In the genomic region with DNA sequence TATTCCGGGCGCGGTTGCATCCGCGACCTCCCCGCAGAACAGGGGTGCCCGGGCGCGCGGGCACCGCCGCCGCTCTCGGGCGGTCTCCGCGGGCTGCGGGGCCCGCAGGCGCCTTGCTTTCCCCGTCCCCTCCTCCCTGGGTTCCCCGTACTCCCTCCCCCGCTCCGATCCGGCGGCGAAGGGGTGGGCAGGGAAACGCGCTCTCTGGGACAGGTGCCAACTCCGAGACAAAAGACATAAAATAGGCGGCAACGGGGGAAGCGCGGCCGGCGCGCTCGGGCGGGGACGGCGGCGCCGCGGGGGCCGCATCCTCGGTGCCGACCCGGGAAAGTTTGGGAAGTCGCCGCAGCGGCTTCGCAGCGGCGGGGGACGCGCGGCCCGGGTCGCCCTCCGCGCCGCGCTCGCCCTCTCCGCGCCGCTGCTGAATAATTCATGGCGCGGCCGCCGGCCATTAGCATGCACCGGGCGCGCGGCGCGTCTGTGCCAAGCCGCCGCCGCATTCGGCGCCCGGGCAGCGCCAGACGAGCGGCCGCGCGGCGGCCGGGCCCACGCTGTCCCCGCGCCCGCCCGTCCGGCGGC, we compare ENCODE assay signal across 8 cellular contexts.
DNase-seq lines count a peak whose midpoint lies in the region; ATAC-seq and TF ChIP-seq lines count a peak whose summit lies in the region.

No MANE protein-coding gene starts in this region.

- H3K27ac Mint-ChIP-seq in GM23338, result no peak overlapping the region
- peak overlapping the region; percentile 83 for H3K27ac Mint-ChIP-seq in activated CD4-positive, alpha-beta memory T cell treated with anti-CD3 and anti-CD28 coated beads for 36 hours
- no peak overlapping the region for H3K27ac Mint-ChIP-seq in endodermal cell

- H3K4me2 ChIP-seq in GM23338, result peak overlapping the region; percentile 78

- H3K4me3 Mint-ChIP-seq in GM23338 (peak overlapping the region; percentile 74), endodermal cell (peak overlapping the region; percentile 52)
- peak overlapping the region; percentile 77 for H3K4me3 Mint-ChIP-seq in activated CD4-positive, alpha-beta memory T cell treated with anti-CD3 and anti-CD28 coated beads for 36 hours

- peak overlapping the region; percentile 84; the same call in 1 of the 2 replicates for H2AFZ ChIP-seq in GM23338

- H3K4me1 ChIP-seq in GM23338 (ENCODE audit: insufficient read depth) (peaks cover 45% of the 10 kb centered on the region), endodermal cell (ENCODE audit: control insufficient read depth, insufficient read depth, low read length) (no peaks in the 10 kb centered on the region)

- CTCF ChIA-PET in activated CD4-positive, alpha-beta memory T cell treated with anti-CD3 and anti-CD28 coated beads for 36 hours (lab: Charles Lee), result interaction anchor here (1.2 to 1.4 kb wide), 2 partner anchors 65 to 264 kb away, joined by 3 to 10 read pairs; a partner anchor contains a TSS

- H4K20me1 ChIP-seq in GM23338 (replicated peaks; ENCODE audit: insufficient read depth), result no peaks in the 10 kb centered on the region

- H3K27me3 Mint-ChIP-seq in GM23338 (ENCODE audit: insufficient read depth, low read depth, poor library complexity) (peaks cover 48% of the 10 kb centered on the region), endodermal cell (ENCODE audit: insufficient read depth) (peaks cover 64% of the 10 kb centered on the region)
- peaks cover 2% of the 10 kb centered on the region for H3K27me3 Mint-ChIP-seq in activated CD4-positive, alpha-beta memory T cell treated with anti-CD3 and anti-CD28 coated beads for 36 hours

- H3K36me3 ChIP-seq in GM23338 (ENCODE audit: insufficient read depth) (no peaks in the 10 kb centered on the region; the same call in 1 of the 2 replicates), endodermal cell (ENCODE audit: control insufficient read depth, insufficient read depth, low read length) (no peaks in the 10 kb centered on the region)

- no peaks in the 10 kb centered on the region for H3K9me3 ChIP-seq in endodermal cell (ENCODE audit: control insufficient read depth, low read length)

- H3K9ac ChIP-seq in endodermal cell (ENCODE audit: extremely low read depth, low read length, poor library complexity, severe bottlenecking), result no peak overlapping the region

- 0 to 1% methylated on average over 21 to 98 of the region's 98 CpGs for WGBS in endodermal cell (ENCODE audit: insufficient coverage in 1 of 2, insufficient read length in 1 of 2), 2 experiments

- no peaks in the 10 kb centered on the region for H3K9me3 Mint-ChIP-seq in GM23338
- no peaks in the 10 kb centered on the region for H3K9me3 Mint-ChIP-seq in activated CD4-positive, alpha-beta memory T cell treated with anti-CD3 and anti-CD28 coated beads for 36 hours
- H3K9me3 Mint-ChIP-seq in endodermal cell, result no peaks in the 10 kb centered on the region

- H3K36me3 Mint-ChIP-seq in GM23338 (ENCODE audit: low read depth) (peaks cover 2% of the 10 kb centered on the region; the same call in 1 of the 3 replicates), endodermal cell (ENCODE audit: low read depth) (peaks cover 2% of the 10 kb centered on the region)
- peaks cover 1% of the 10 kb centered on the region for H3K36me3 Mint-ChIP-seq in activated CD4-positive, alpha-beta memory T cell treated with anti-CD3 and anti-CD28 coated beads for 36 hours

- no peak for TF ChIP-seq CTCF in GM23338 (conservative IDR thresholded peaks at IDR 0.05; ENCODE audit: low read depth in 2 of 2)
- TF ChIP-seq CTCF in endodermal cell (conservative IDR thresholded peaks at IDR 0.05), result no peak

- H3K79me2 ChIP-seq in GM23338 (replicated peaks; ENCODE audit: insufficient read depth), result peaks cover 39% of the 10 kb centered on the region

- H3K4me1 Mint-ChIP-seq in GM23338 (peaks cover 40% of the 10 kb centered on the region), endodermal cell (no peaks in the 10 kb centered on the region)
- peaks cover 38% of the 10 kb centered on the region for H3K4me1 Mint-ChIP-seq in activated CD4-positive, alpha-beta memory T cell treated with anti-CD3 and anti-CD28 coated beads for 36 hours (ENCODE audit: low read depth)

- POLR2A ChIA-PET in activated CD4-positive, alpha-beta memory T cell treated with anti-CD3 and anti-CD28 coated beads for 36 hours (lab: Charles Lee), result interaction anchor here (1.3 to 1.5 kb wide), 2 partner anchors 14 to 45 kb away, joined by 3 to 6 read pairs; no protein-coding TSS in a partner anchor

- H3K9me2 ChIP-seq in GM23338 (ENCODE audit: insufficient read depth), result no peaks in the 10 kb centered on the region

- peaks cover 15% of the 10 kb centered on the region; the same call in 1 of the 2 replicates for H3F3A ChIP-seq in GM23338 (replicated peaks; ENCODE audit: low read depth)

- H3K27me3 ChIP-seq in GM23338 (ENCODE audit: insufficient read depth) (peaks cover 58% of the 10 kb centered on the region), endodermal cell (ENCODE audit: control insufficient read depth, insufficient read depth, low read length, poor library complexity, severe bottlenecking) (peaks cover 82% of the 10 kb centered on the region)

- intact Hi-C loops in activated CD4-positive, alpha-beta memory T cell treated with anti-CD3 and anti-CD28 coated beads for 36 hours (cut with micrococcal nuclease), result loop anchor here (2.0 kb wide), 1 partner anchor 37 kb away; no protein-coding TSS in a partner anchor

- H3K4me3 ChIP-seq in GM23338 (peak overlapping the region; percentile 65), endodermal cell (ENCODE audit: low read length) (peak overlapping the region; percentile 58)

- H3K27ac ChIP-seq in GM23338 (ENCODE audit: low read depth), result no peak overlapping the region
- H3K27ac ChIP-seq in endodermal cell (ENCODE audit: low read depth, low read length), result peak overlapping the region; percentile 70

- ATAC-seq in GM23338, result no peak
- ATAC-seq in GM19467 (IDR thresholded peaks at IDR 0.05; ENCODE audit: unreplicated experiment), result no peak

- DNase-seq in AML-193 (lab: John Stamatoyannopoulos, UW) (peak; percentile 62 to 71), GM23338 (ENCODE audit: low spot score) (peak; percentile 59), NCI-H345 (lab: John Stamatoyannopoulos, UW) (peak; percentile 88), endodermal cell (peak; percentile 74), mesenteric fat pad (ENCODE audit: low spot score) (peak; percentile 96)
- peak; percentile 71 for DNase-seq in activated CD4-positive, alpha-beta memory T cell treated with anti-CD3 and anti-CD28 coated beads for 36 hours
- DNase-seq in stimulated activated CD8-positive, alpha-beta memory T cell treated with anti-CD3 and anti-CD28 coated beads, Interleukin-15, amount 100 ng/mL, for 24 hours (ENCODE audit: low read depth), result peak; percentile 25

TF ChIP-seq in GM23338, 12 proteins besides CTCF, POLR2A, EP300 and RAD21:
- TF ChIP-seq ZNF331 (CRISPR knock-in tag; IDR thresholded peaks at IDR 0.05; ENCODE audit: low read depth) (no peak), EZH2 (IDR thresholded peaks at IDR 0.05; ENCODE audit: low read depth, unreplicated experiment) (peak; percentile 62), CREB1 (CRISPR knock-in tag; IDR thresholded peaks at IDR 0.05; ENCODE audit: low read depth) (no peak), JUNB (IDR thresholded peaks at IDR 0.05; ENCODE audit: unreplicated experiment) (no peak)
- TF ChIP-seq, protein P1, sequence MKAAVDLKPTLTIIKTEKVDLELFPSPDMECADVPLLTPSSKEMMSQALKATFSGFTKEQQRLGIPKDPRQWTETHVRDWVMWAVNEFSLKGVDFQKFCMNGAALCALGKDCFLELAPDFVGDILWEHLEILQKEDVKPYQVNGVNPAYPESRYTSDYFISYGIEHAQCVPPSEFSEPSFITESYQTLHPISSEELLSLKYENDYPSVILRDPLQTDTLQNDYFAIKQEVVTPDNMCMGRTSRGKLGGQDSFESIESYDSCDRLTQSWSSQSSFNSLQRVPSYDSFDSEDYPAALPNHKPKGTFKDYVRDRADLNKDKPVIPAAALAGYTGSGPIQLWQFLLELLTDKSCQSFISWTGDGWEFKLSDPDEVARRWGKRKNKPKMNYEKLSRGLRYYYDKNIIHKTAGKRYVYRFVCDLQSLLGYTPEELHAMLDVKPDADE (IDR thresholded peaks at IDR 0.05), result no peak

Comparison
In these comparisons a context has a peak if more than half of its experiments do, and no peak if none do; other contexts are left out.
1. DNase-seq: peak in every context shown above with its lines; median percentile 96 in mesenteric fat pad; 88 in NCI-H345; 74 in endodermal cell; 71 in activated CD4-positive, alpha-beta memory T cell treated with anti-CD3 and anti-CD28 coated beads for 36 hours; 66 in AML-193; 59 in GM23338; 25 in stimulated activated CD8-positive, alpha-beta memory T cell treated with anti-CD3 and anti-CD28 coated beads, Interleukin-15, amount 100 ng/mL, for 24 hours.